ENCODE assay signal across 1 cellular context in genomic region chr19:35743640-35744306, GRCh38.
TF ChIP-seq lines count a peak whose summit lies in the region.

No MANE protein-coding gene starts in this region.

TF ChIP-seq in neural cell, 6 proteins besides CTCF, POLR2A, EP300 and RAD21:
- TF ChIP-seq EZH2 (IDR thresholded peaks at IDR 0.05; ENCODE audit: borderline replicate concordance, insufficient read depth, low read length, poor library complexity, severe bottlenecking) (no peak), REST (IDR thresholded peaks at IDR 0.05; ENCODE audit: borderline replicate concordance) (no peak), TAF1 (IDR thresholded peaks at IDR 0.05; ENCODE audit: low read depth) (no peak), MXI1 (conservative IDR thresholded peaks at IDR 0.05; ENCODE audit: poor library complexity, severe bottlenecking) (no peak), SMC3 (conservative IDR thresholded peaks at IDR 0.05; ENCODE audit: poor library complexity) (no peak), POLR2AphosphoS5 (IDR thresholded peaks at IDR 0.05) (no peak)
